In genomic region chr20:62454936-62455673, GRCh38 we compare ENCODE assay signal across 1 cellular context.
TF ChIP-seq lines count a peak whose summit lies in the region.

No MANE protein-coding gene starts in this region.

TF ChIP-seq in GM23338, 12 proteins besides CTCF, POLR2A, EP300 and RAD21 (continued from another document):
- TF ChIP-seq, protein P1, sequence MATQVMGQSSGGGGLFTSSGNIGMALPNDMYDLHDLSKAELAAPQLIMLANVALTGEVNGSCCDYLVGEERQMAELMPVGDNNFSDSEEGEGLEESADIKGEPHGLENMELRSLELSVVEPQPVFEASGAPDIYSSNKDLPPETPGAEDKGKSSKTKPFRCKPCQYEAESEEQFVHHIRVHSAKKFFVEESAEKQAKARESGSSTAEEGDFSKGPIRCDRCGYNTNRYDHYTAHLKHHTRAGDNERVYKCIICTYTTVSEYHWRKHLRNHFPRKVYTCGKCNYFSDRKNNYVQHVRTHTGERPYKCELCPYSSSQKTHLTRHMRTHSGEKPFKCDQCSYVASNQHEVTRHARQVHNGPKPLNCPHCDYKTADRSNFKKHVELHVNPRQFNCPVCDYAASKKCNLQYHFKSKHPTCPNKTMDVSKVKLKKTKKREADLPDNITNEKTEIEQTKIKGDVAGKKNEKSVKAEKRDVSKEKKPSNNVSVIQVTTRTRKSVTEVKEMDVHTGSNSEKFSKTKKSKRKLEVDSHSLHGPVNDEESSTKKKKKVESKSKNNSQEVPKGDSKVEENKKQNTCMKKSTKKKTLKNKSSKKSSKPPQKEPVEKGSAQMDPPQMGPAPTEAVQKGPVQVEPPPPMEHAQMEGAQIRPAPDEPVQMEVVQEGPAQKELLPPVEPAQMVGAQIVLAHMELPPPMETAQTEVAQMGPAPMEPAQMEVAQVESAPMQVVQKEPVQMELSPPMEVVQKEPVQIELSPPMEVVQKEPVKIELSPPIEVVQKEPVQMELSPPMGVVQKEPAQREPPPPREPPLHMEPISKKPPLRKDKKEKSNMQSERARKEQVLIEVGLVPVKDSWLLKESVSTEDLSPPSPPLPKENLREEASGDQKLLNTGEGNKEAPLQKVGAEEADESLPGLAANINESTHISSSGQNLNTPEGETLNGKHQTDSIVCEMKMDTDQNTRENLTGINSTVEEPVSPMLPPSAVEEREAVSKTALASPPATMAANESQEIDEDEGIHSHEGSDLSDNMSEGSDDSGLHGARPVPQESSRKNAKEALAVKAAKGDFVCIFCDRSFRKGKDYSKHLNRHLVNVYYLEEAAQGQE (IDR thresholded peaks at IDR 0.05; ENCODE audit: unreplicated experiment), result no peak
- TF ChIP-seq, protein P2, sequence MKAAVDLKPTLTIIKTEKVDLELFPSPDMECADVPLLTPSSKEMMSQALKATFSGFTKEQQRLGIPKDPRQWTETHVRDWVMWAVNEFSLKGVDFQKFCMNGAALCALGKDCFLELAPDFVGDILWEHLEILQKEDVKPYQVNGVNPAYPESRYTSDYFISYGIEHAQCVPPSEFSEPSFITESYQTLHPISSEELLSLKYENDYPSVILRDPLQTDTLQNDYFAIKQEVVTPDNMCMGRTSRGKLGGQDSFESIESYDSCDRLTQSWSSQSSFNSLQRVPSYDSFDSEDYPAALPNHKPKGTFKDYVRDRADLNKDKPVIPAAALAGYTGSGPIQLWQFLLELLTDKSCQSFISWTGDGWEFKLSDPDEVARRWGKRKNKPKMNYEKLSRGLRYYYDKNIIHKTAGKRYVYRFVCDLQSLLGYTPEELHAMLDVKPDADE (IDR thresholded peaks at IDR 0.05), result no peak
- TF ChIP-seq ZNF462 (CRISPR knock-in tag; IDR thresholded peaks at IDR 0.05), result no peak
- no peak for TF ChIP-seq JUNB (IDR thresholded peaks at IDR 0.05; ENCODE audit: unreplicated experiment)
- no peak for TF ChIP-seq POLR2AphosphoS5 (IDR thresholded peaks at IDR 0.05; ENCODE audit: low read depth)
- no peak for TF ChIP-seq NANOG (IDR thresholded peaks at IDR 0.05; ENCODE audit: borderline replicate concordance)
- TF ChIP-seq CREB1 (CRISPR knock-in tag; IDR thresholded peaks at IDR 0.05; ENCODE audit: low read depth), result no peak
- TF ChIP-seq ZNF331 (CRISPR knock-in tag; IDR thresholded peaks at IDR 0.05; ENCODE audit: low read depth), result no peak
- TF ChIP-seq STAT1 (IDR thresholded peaks at IDR 0.05; ENCODE audit: unreplicated experiment), result no peak
